ENCODE assay signal across 8 cellular contexts in the genomic region with DNA sequence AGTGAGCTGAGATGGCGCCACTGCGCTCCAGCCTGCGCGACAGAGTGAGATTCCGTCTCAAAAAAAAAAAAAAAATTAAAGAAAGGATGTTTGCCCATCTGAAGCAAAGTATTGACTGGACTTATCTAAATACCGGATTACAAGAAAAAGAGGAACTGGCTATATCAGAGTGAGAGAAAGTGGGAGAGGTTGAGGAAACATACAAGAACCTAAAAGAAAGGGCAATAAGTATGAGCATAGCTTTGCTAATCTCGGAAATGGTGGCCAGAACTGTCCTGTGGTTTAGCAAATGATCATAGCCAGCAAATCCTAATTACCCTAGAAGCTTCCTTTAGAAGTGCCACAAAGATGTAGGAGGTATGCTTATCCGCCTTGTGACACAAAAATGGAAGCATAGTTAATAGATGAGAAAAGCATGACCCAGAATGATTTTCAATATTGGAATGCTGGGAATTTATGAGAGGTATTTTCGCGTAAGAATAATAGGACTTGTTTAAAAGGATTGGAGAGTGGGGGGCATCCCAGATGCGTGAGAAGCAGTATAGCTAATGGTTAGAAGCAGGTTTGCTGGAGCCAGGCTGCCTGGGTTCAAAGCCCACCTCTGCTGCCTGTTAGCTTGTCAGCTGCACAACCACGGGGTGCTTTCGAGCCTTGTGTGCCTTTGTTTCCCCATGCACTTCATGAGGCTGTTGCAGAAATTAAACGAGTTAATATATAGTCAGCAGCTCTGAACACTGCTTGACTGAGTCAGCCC. TPM values are rescaled to one million over a fixed set of nuclear protein-coding genes. Genes with fewer than 3 reads are reported as not detected.
DNase-seq lines count a peak whose midpoint lies in the region; ATAC-seq and TF ChIP-seq lines count a peak whose summit lies in the region.

No MANE protein-coding gene starts in this region.

- H3K9ac ChIP-seq in colonic mucosa (ENCODE audit: low read depth in 2 of 2, low read length in 2 of 2): peak overlapping the region; percentile 92 to 97

- peak overlapping the region; percentile 69 for H3K4me3 ChIP-seq in colonic mucosa

- ATAC-seq in HG02642 (IDR thresholded peaks at IDR 0.05; ENCODE audit: poor library complexity, unreplicated experiment): no peak
- ATAC-seq in HG02970 (IDR thresholded peaks at IDR 0.05; ENCODE audit: low FRiP score, unreplicated experiment): no peak

- H3K9me3 ChIP-seq in colonic mucosa: no peaks in the 10 kb centered on the region

- no peaks in the 10 kb centered on the region for H3K36me3 ChIP-seq in colonic mucosa

- H3K27ac ChIP-seq in colonic mucosa: peak overlapping the region; percentile 83

- no peak for TF ChIP-seq CTCF in colonic mucosa (IDR thresholded peaks at IDR 0.05)

- intact Hi-C loops in colonic mucosa (cut with DNase I): no loop called here

- no peaks in the 10 kb centered on the region for H3K27me3 ChIP-seq in colonic mucosa

- peaks cover 13% of the 10 kb centered on the region for H3K4me1 ChIP-seq in colonic mucosa

- DNase-seq in GM04503 (ENCODE audit: low read depth): peak; percentile 69
- DNase-seq in NOMO-1 treated with dmso at 0.1 percent for 144 hours (lab: John Stamatoyannopoulos, UW; ENCODE audit: unreplicated experiment): peak; percentile 17
- no peak for DNase-seq in colonic mucosa
- peak; percentile 55 for DNase-seq in myocyte (ENCODE audit: low read depth)
- DNase-seq in NCI-H748 treated with DMSO at 0.1 percent for 48 hours (lab: John Stamatoyannopoulos, UW): no peak
- no peak for DNase-seq in iPS-NIHi11 (ENCODE audit: low spot score)

RNA-seq across cellular contexts. Expression of gene GTPBP4, which starts 1.2 kb away (rescaled TPM):
- 10 to 100 TPM; 22.4 to 43.6 TPM for total RNA-seq in colonic mucosa
- total RNA-seq in myocyte: 55.8 and 57.4 TPM in 2 replicates
- polyA plus RNA-seq in myocyte (2012): 43.3 TPM

RNA-seq across cellular contexts. Expression of gene IDI2, which starts 38.6 kb away (rescaled TPM):
- total RNA-seq in colonic mucosa (not detected), myocyte (not detected in 2 replicates)
- not detected for polyA plus RNA-seq in myocyte (2012)

RNA-seq across cellular contexts. Expression of gene LARP4B, which starts 55.6 kb away (rescaled TPM):
- total RNA-seq in colonic mucosa (100 to 1,000 TPM; 129 to 136 TPM), myocyte (28.0 and 33.2 TPM in 2 replicates)
- polyA plus RNA-seq in myocyte (2012): 28.6 TPM

Comparison
In these comparisons a context has a peak if more than half of its experiments do, and no peak if none do; other contexts are left out.
1. DNase-seq: peak in GM04503 (single experiment), NOMO-1 treated with dmso at 0.1 percent for 144 hours (single experiment) and myocyte (single experiment); none in colonic mucosa (single experiment), NCI-H748 treated with DMSO at 0.1 percent for 48 hours (single experiment) and iPS-NIHi11 (single experiment).